In the genomic region with DNA sequence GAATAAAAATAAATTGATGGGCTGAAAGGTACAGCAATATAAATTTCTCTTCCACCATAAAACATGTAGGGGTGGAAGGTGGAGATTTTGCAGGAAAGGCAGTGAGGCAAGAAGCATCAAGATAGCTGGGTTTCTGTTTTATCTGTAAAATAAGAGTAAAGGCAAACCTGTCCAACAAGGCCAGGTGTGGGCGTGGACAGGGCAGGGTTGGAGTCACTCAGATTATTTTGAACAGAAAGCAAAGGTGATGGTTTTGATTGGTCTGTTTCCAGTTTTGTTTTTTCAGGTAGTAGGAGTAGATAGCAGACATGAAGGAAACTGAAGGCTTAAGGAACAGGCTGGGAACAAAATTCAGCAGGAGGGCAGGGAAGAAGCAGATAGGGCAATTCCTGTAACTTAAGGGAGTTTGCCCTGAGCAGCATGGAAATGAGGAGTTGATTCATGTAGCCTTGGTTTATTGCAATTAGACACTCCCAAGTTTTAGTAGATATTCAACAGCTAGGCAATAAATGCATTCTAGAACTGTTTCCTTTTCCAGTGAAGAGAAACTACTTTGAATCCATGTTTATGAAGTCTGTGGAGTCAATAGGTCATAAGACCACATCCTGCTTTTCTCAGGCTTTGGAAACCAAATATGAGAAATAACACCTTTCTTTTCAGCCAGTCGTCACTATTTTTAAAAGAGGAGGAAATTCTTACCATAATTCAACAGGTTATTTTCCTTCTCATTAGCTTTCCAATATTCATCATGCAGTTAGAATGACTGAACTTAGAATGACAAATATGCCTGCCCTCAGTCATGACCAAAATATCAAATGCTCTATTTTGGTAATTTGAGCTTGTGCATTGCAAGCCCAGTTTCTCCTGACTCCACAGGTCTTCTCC, we compare ENCODE assay signal across 11 cellular contexts. TPM values are rescaled to one million over a fixed set of nuclear protein-coding genes. Genes with fewer than 3 reads are reported as not detected.
DNase-seq lines count a peak whose midpoint lies in the region; ATAC-seq and TF ChIP-seq lines count a peak whose summit lies in the region.
"Had no signal": no experiment of that assay in that cellular context is flagged by ENCODE, and none has a peak within 500 bp of the region (broad histone marks: within the 10 kb centered on the region; RNA-seq: fewer than 3 reads in every experiment).

No MANE protein-coding gene starts in this region.

- no peak overlapping the region for H3K4me3 Mint-ChIP-seq in nephron
- H3K4me3 Mint-ChIP-seq: stimulated activated memory B cell treated with anti-CD40 and anti-IgM and Interleukin-4, amounts not matched to agents 10 μg/mL and 1 μg/mL and 100 μg/mL, for 72 hours had no signal

- peaks cover 23% of the 10 kb centered on the region for H3K4me1 Mint-ChIP-seq in nephron

- ATAC-seq in GM21447 (IDR thresholded peaks at IDR 0.05; ENCODE audit: unreplicated experiment) (no peak), GM19467 (IDR thresholded peaks at IDR 0.05; ENCODE audit: unreplicated experiment) (no peak)
- ATAC-seq: stimulated activated memory B cell treated with anti-CD40 and anti-IgM and Interleukin-4, amounts not matched to agents 10 μg/mL and 1 μg/mL and 100 μg/mL, for 72 hours had no signal

- no peak for TF ChIP-seq CTCF in nephron (IDR thresholded peaks at IDR 0.05; ENCODE audit: unreplicated experiment in 3 of 3)

- H3K27me3 Mint-ChIP-seq in nephron (ENCODE audit: low read depth), result no peaks in the 10 kb centered on the region
- H3K27me3 Mint-ChIP-seq: stimulated activated memory B cell treated with anti-CD40 and anti-IgM and Interleukin-4, amounts not matched to agents 10 μg/mL and 1 μg/mL and 100 μg/mL, for 72 hours had no signal

- DNase-seq in Caki2 (ENCODE audit: low read depth) (peak; percentile 52), LHCN-M2 (ENCODE audit: low read depth) (peak; percentile 58), dermis microvascular lymphatic vessel endothelial cell (ENCODE audit: low read depth in 2 of 2) (peak; percentile 81 to 96), NOMO-1 treated with dmso at 0.1 percent for 144 hours (lab: John Stamatoyannopoulos, UW; ENCODE audit: unreplicated experiment) (no peak), T-helper 9 cell (no peak)
- DNase-seq: NCI-H748 treated with DMSO at 0.1 percent for 48 hours, T1000 had no signal

- peak overlapping the region in 2 of 3 experiments; percentile 1 to 36 for H3K27ac Mint-ChIP-seq in nephron
- H3K27ac Mint-ChIP-seq: stimulated activated memory B cell treated with anti-CD40 and anti-IgM and Interleukin-4, amounts not matched to agents 10 μg/mL and 1 μg/mL and 100 μg/mL, for 72 hours had no signal

- H3K36me3 Mint-ChIP-seq in nephron (ENCODE audit: low read depth), result no peaks in the 10 kb centered on the region
- H3K36me3 Mint-ChIP-seq: stimulated activated memory B cell treated with anti-CD40 and anti-IgM and Interleukin-4, amounts not matched to agents 10 μg/mL and 1 μg/mL and 100 μg/mL, for 72 hours had no signal

- in situ Hi-C loops in Caki2 (cut with HindIII; ENCODE audit: low pct_unique_long_range_greater_than_20kb, low sequenced_read_pairs), result no loop called here

- H3K9me3 Mint-ChIP-seq in nephron, result no peaks in the 10 kb centered on the region
- H3K9me3 Mint-ChIP-seq: stimulated activated memory B cell treated with anti-CD40 and anti-IgM and Interleukin-4, amounts not matched to agents 10 μg/mL and 1 μg/mL and 100 μg/mL, for 72 hours had no signal

RNA-seq across cellular contexts. Expression of gene CD55, which starts 38.7 kb away (rescaled TPM):
- total RNA-seq in Caki2 (2014; rRNA removed; shearing (Covaris generic); ENCODE audit: low replicate concordance), result 26.4 and 38.0 TPM in 2 replicates
- total RNA-seq in LHCN-M2 (2014; rRNA removed), result 22.9 and 23.8 TPM in 2 replicates
- 10.6 TPM for polyA plus RNA-seq in LHCN-M2 (2012)
- total RNA-seq in dermis microvascular lymphatic vessel endothelial cell, result 85.1 and 99.6 TPM in 2 replicates

Comparison
In these comparisons a context has a peak if more than half of its experiments do, and no peak if none do; other contexts are left out.
1. DNase-seq: peak in Caki2 (single experiment), LHCN-M2 (single experiment) and dermis microvascular lymphatic vessel endothelial cell (2 of 2); none in NOMO-1 treated with dmso at 0.1 percent for 144 hours (single experiment) and T-helper 9 cell (single experiment).